12 cellular contexts compared by ENCODE assay signal in genomic region chrX:19833034-19833677, GRCh38.
"Had no signal": no experiment of that assay in that cellular context is flagged by ENCODE, and none has a peak within 500 bp of the region (broad histone marks: within the 10 kb centered on the region; RNA-seq: fewer than 3 reads in every experiment).

No MANE protein-coding gene starts in this region.

- H3K36me3 Mint-ChIP-seq: immature natural killer cell, neural progenitor cell had no signal

- ATAC-seq: foreskin keratinocyte, pancreas had no signal

- H3K4me3 ChIP-seq: neural progenitor cell, pancreas, tibial artery, uterus had no signal

- H3K27ac ChIP-seq: foreskin keratinocyte, neural progenitor cell, pancreas, tibial artery, uterus had no signal

- H3K36me3 ChIP-seq: neural progenitor cell, pancreas, tibial artery, uterus had no signal

- H3K27me3 ChIP-seq: foreskin keratinocyte, neural progenitor cell, pancreas, tibial artery, uterus had no signal

- H3K9me3 ChIP-seq: pancreas, tibial artery, uterus had no signal

- H3K27me3 Mint-ChIP-seq: activated CD4-positive, alpha-beta T cell treated with anti-CD3 and anti-CD28 coated beads, Interleukin-2, amount 10 ng/mL, durations not matched to agents 7 days and 5 days; brain had no signal

- H3K9me3 Mint-ChIP-seq: immature natural killer cell had no signal

- H3K4me3 Mint-ChIP-seq: activated CD4-positive, alpha-beta T cell treated with anti-CD3 and anti-CD28 coated beads, Interleukin-2, amount 10 ng/mL, durations not matched to agents 7 days and 5 days; brain; immature natural killer cell; neural progenitor cell had no signal

- H3K4me1 Mint-ChIP-seq: neural progenitor cell had no signal

- H3K27ac Mint-ChIP-seq: activated CD4-positive, alpha-beta T cell treated with anti-CD3 and anti-CD28 coated beads, Interleukin-2, amount 10 ng/mL, durations not matched to agents 7 days and 5 days; brain; neural progenitor cell had no signal

- DNase-seq: activated CD4-positive, alpha-beta T cell treated with anti-CD3 and anti-CD28 coated beads, Interleukin-2, amount 10 ng/mL, durations not matched to agents 7 days and 5 days; activated naive CD4-positive, alpha-beta T cell treated with Interleukin-2 at 50 U/mL for 16 hours; effector memory CD4-positive, alpha-beta T cell; foreskin keratinocyte; immature natural killer cell; pancreas; stimulated activated CD4-positive, alpha-beta T cell treated with anti-CD3 and anti-CD28 coated beads, Interleukin-12 subunit alpha, Interleukin-12 subunit beta, amount 100 ng/mL, for 4 hours; stimulated activated CD4-positive, alpha-beta T cell treated with anti-CD3 and anti-CD28 coated beads, Interleukin-2, amount 100 ng/mL, for 24 hours; tibial artery; uterus had no signal
